ENCODE assay signal across 8 cellular contexts in genomic region chr19:13861714-13862531, GRCh38. TPM values are rescaled to one million over a fixed set of nuclear protein-coding genes. Genes with fewer than 3 reads are reported as not detected.
DNase-seq lines count a peak whose midpoint lies in the region; TF ChIP-seq lines count a peak whose summit lies in the region.

No MANE protein-coding gene starts in this region.

- H3K9me3 ChIP-seq in GM23248 (ENCODE audit: low read depth) (no peaks in the 10 kb centered on the region), osteoblast (ENCODE audit: low read depth, low read length) (no peaks in the 10 kb centered on the region), testis (no peaks in the 10 kb centered on the region)

- intact Hi-C loops in testis (cut with DNase I; ENCODE audit: low total_unique reads), result loop anchor here (10.0 kb wide), 1 partner anchor 77 kb away; no protein-coding TSS in a partner anchor

- H3K79me2 ChIP-seq in GM23248 (ENCODE audit: insufficient read depth), result peaks cover 5% of the 10 kb centered on the region; the same call in 1 of the 2 replicates
- peaks cover 3% of the 10 kb centered on the region for H3K79me2 ChIP-seq in osteoblast (ENCODE audit: insufficient read depth, low read length)

- H3K27ac ChIP-seq in GM23248 (peak overlapping the region; percentile 97), osteoblast (ENCODE audit: low read depth, low read length) (peak overlapping the region; percentile 79), testis (peak overlapping the region; percentile 74 to 94)

- 1% methylated on average over 16 to 27 of the region's 27 CpGs for WGBS in GM23248 (ENCODE audit: low coverage in 1 of 2, low lambda C conversion rate in 2 of 2, missing lambda C conversion rate in 2 of 2), 2 experiments
- 2 to 3% methylated on average over 17 to 27 of the region's 27 CpGs for WGBS in testis, 2 donors

- TF ChIP-seq POLR2A in testis (IDR thresholded peaks at IDR 0.05), result no peak

- H3K36me3 ChIP-seq in GM23248 (ENCODE audit: low read depth) (no peaks in the 10 kb centered on the region), osteoblast (ENCODE audit: insufficient read depth, low read length) (no peaks in the 10 kb centered on the region), testis (ENCODE audit: low read depth, missing control alignments) (no peaks in the 10 kb centered on the region)

- DNase-seq in Daoy (ENCODE audit: low read depth) (peak; percentile 96), GM23248 (peak; percentile 92), Kasumi-1 (lab: John Stamatoyannopoulos, UW) (peak; percentile 80 to 85), SK-MEL-5 (ENCODE audit: low read depth, low spot score) (peak; percentile 81), globus pallidus (ENCODE audit: low spot score) (peak; percentile 88), osteoblast (ENCODE audit: insufficient read length, low spot score, missing footprints) (peak; percentile 100), testis (peak; percentile 95)
- DNase-seq in activated naive CD4-positive, alpha-beta T cell treated with anti-CD3 and anti-CD28 coated beads, Interleukin-2, amount 50 U/mL, for 16 hours, result peak; percentile 85

- TF ChIP-seq CTCF in osteoblast (IDR thresholded peaks at IDR 0.05; ENCODE audit: extremely low read depth, low read depth, low read length) (peak; percentile 79), testis (IDR thresholded peaks at IDR 0.05) (peak; percentile 99)

- H3F3A ChIP-seq in GM23248 (ENCODE audit: insufficient read depth), result peaks cover 36% of the 10 kb centered on the region

- peak overlapping the region; percentile 92 for H3K9ac ChIP-seq in GM23248

- H3K4me1 ChIP-seq in GM23248 (ENCODE audit: insufficient read depth) (peaks cover 8% of the 10 kb centered on the region), osteoblast (ENCODE audit: insufficient read depth, low read length) (peaks cover 9% of the 10 kb centered on the region), testis (peaks cover 11% of the 10 kb centered on the region)

- H4K20me1 ChIP-seq in GM23248 (ENCODE audit: insufficient read depth), result no peaks in the 10 kb centered on the region
- peaks cover 3% of the 10 kb centered on the region for H4K20me1 ChIP-seq in osteoblast (ENCODE audit: insufficient read depth, low read length)

- in situ Hi-C loops in GM23248 (cut with MboI) (loop anchor here (10.0 kb wide), 1 partner anchor 77 kb away; no protein-coding TSS in a partner anchor), SK-MEL-5 (cut with HindIII; ENCODE audit: low pct_unique_long_range_greater_than_20kb, low sequenced_read_pairs) (no loop called here)

- H2AFZ ChIP-seq in GM23248 (peak overlapping the region; percentile 21), osteoblast (ENCODE audit: low read length) (peak overlapping the region; percentile 74)

- H3K4me3 ChIP-seq in GM23248 (peak overlapping the region; percentile 71), osteoblast (ENCODE audit: insufficient read depth, low read length) (peak overlapping the region; percentile 71), testis (peak overlapping the region; percentile 36 to 58)

- H3K9me2 ChIP-seq in GM23248 (ENCODE audit: insufficient read depth), result no peaks in the 10 kb centered on the region

- no peaks in the 10 kb centered on the region for H3K27me3 ChIP-seq in GM23248 (replicated peaks; ENCODE audit: insufficient read depth)
- H3K27me3 ChIP-seq in osteoblast (ENCODE audit: insufficient read depth, low read length), result peaks cover 8% of the 10 kb centered on the region
- H3K27me3 ChIP-seq in testis, result no peaks in the 10 kb centered on the region

- H3K4me2 ChIP-seq in GM23248 (ENCODE audit: unreplicated experiment) (peak overlapping the region; percentile 80), osteoblast (ENCODE audit: insufficient read depth, low read length) (peak overlapping the region; percentile 82)

RNA-seq across cellular contexts. Expression of gene NANOS3, which starts 15.0 kb away (rescaled TPM):
- 1.6 TPM in 1 of 2 replicates, not detected in the other for total RNA-seq in Daoy (2014; rRNA removed; shearing (Covaris generic))
- not detected in 2 replicates for total RNA-seq in GM23248 (2014; rRNA removed; shearing (Covaris generic))
- 2.7 TPM in 2 replicates for polyA plus RNA-seq in GM23248 (2016; fragmentation: Nextera tagmentation; extraction: Ambion mirVana)
- not detected in 2 replicates for total RNA-seq in SK-MEL-5 (2014; rRNA removed; shearing (Covaris generic))
- not detected in 2 replicates for polyA plus RNA-seq in SK-MEL-5 (2015; cell fraction: cytosol; rRNA removed)
- polyA plus RNA-seq in SK-MEL-5 (2015; cell fraction: nucleus; rRNA removed), result not detected in 2 replicates
- total RNA-seq in osteoblast, result 0.59 TPM in 1 of 2 replicates, not detected in the other
- 10 to 100 TPM; 14.5 to 18.6 TPM for total RNA-seq in testis
- 9.3 TPM for polyA plus RNA-seq in testis (ENCODE audit: insufficient read depth, low read depth, low replicate concordance)

RNA-seq across cellular contexts. Expression of gene BRME1, which starts 44.0 kb away (rescaled TPM):
- 2.1 and 7.9 TPM in 2 replicates for total RNA-seq in Daoy (2014; rRNA removed; shearing (Covaris generic))
- total RNA-seq in GM23248 (2014; rRNA removed; shearing (Covaris generic)), result 0.11 TPM in 1 of 2 replicates, not detected in the other
- polyA plus RNA-seq in GM23248 (2016; fragmentation: Nextera tagmentation; extraction: Ambion mirVana) (0.63 and 2.1 TPM in 2 replicates), testis (ENCODE audit: insufficient read depth, low read depth, low replicate concordance) (17.8 TPM)
- total RNA-seq in SK-MEL-5 (2014; rRNA removed; shearing (Covaris generic)), result 0.56 and 1.1 TPM in 2 replicates
- 1.1 and 1.6 TPM in 2 replicates for polyA plus RNA-seq in SK-MEL-5 (2015; cell fraction: cytosol; rRNA removed)
- 4.0 and 5.4 TPM in 2 replicates for polyA plus RNA-seq in SK-MEL-5 (2015; cell fraction: nucleus; rRNA removed)
- total RNA-seq in osteoblast (0.59 and 0.72 TPM in 2 replicates), testis (10 to 100 TPM; 26.3 to 48.9 TPM)

RNA-seq across cellular contexts. Expression of gene CC2D1A, which starts 44.1 kb away (rescaled TPM):
- 17.8 and 22.7 TPM in 2 replicates for total RNA-seq in Daoy (2014; rRNA removed; shearing (Covaris generic))
- 20.6 and 22.8 TPM in 2 replicates for total RNA-seq in GM23248 (2014; rRNA removed; shearing (Covaris generic))
- polyA plus RNA-seq in GM23248 (2016; fragmentation: Nextera tagmentation; extraction: Ambion mirVana) (15.8 and 16.9 TPM in 2 replicates), testis (ENCODE audit: insufficient read depth, low read depth, low replicate concordance) (31.0 TPM)
- total RNA-seq in SK-MEL-5 (2014; rRNA removed; shearing (Covaris generic)), result 10.5 and 11.0 TPM in 2 replicates
- polyA plus RNA-seq in SK-MEL-5 (2015; cell fraction: cytosol; rRNA removed), result 22.1 and 22.6 TPM in 2 replicates
- 46.5 and 70.2 TPM in 2 replicates for polyA plus RNA-seq in SK-MEL-5 (2015; cell fraction: nucleus; rRNA removed)
- total RNA-seq in osteoblast (19.2 and 22.4 TPM in 2 replicates), testis (10 to 100 TPM; 56.6 to 62.7 TPM)

Comparison
In these comparisons a context has a peak if more than half of its experiments do, and no peak if none do; other contexts are left out.
1. Peak in every context shown above with its lines: DNase-seq, H3K4me3 ChIP-seq and H3K27ac ChIP-seq.